ENCODE assay signal across 16 cellular contexts in genomic region chr2:62789918-62790317, GRCh38.
"Had no signal": no experiment of that assay in that cellular context is flagged by ENCODE, and none has a peak within 500 bp of the region (broad histone marks: within the 10 kb centered on the region; RNA-seq: fewer than 3 reads in every experiment).

No MANE protein-coding gene starts in this region.

- H3K9me3 ChIP-seq: lower lobe of right lung, neutrophil, right atrium auricular region, transverse colon, vagina had no signal

- H3K4me1 ChIP-seq: lower lobe of right lung had no signal

- H3K9me3 Mint-ChIP-seq: activated B cell treated with CpG ODN at 0.5 μM for 24 hours; activated CD4-positive, alpha-beta memory T cell treated with anti-CD3 and anti-CD28 coated beads, Interleukin-2, amount 10 ng/mL, durations not matched to agents 7 days and 5 days; natural killer cell had no signal

- H3K4me3 Mint-ChIP-seq: activated B cell treated with CpG ODN at 0.5 μM for 24 hours; activated CD4-positive, alpha-beta memory T cell treated with anti-CD3 and anti-CD28 coated beads, Interleukin-2, amount 10 ng/mL, durations not matched to agents 7 days and 5 days; activated CD8-positive, alpha-beta memory T cell treated with anti-CD3 and anti-CD28 coated beads, Interleukin-2, amount 10 ng/mL, durations not matched to agents 7 days and 5 days; activated naive CD8-positive, alpha-beta T cell; natural killer cell had no signal

- H3K4me3 ChIP-seq: dorsolateral prefrontal cortex, lower lobe of right lung, right atrium auricular region, transverse colon, vagina had no signal

- H3K4me1 Mint-ChIP-seq: activated B cell treated with CpG ODN at 0.5 μM for 24 hours; activated CD4-positive, alpha-beta memory T cell treated with anti-CD3 and anti-CD28 coated beads, Interleukin-2, amount 10 ng/mL, durations not matched to agents 7 days and 5 days; activated CD8-positive, alpha-beta memory T cell treated with anti-CD3 and anti-CD28 coated beads, Interleukin-2, amount 10 ng/mL, durations not matched to agents 7 days and 5 days had no signal

- H3K36me3 Mint-ChIP-seq: activated CD8-positive, alpha-beta memory T cell treated with anti-CD3 and anti-CD28 coated beads, Interleukin-2, amount 10 ng/mL, durations not matched to agents 7 days and 5 days; natural killer cell had no signal

- DNase-seq: activated B cell treated with CpG ODN at 0.5 μM for 24 hours; activated CD4-positive, alpha-beta memory T cell treated with anti-CD3 and anti-CD28 coated beads, Interleukin-2, amount 10 ng/mL, durations not matched to agents 7 days and 5 days; activated CD4-positive, alpha-beta T cell treated with anti-CD3 and anti-CD28 coated beads for 48 hours; activated CD8-positive, alpha-beta memory T cell treated with anti-CD3 and anti-CD28 coated beads, Interleukin-2, amount 10 ng/mL, durations not matched to agents 7 days and 5 days; amniotic stem cell; dorsolateral prefrontal cortex; foreskin fibroblast; lower lobe of right lung; natural killer cell; stimulated activated naive CD8-positive, alpha-beta T cell treated with anti-CD3 and anti-CD28 coated beads, Interleukin-15, Interleukin-2, amounts not matched to agents 100 U/mL and 50 U/mL, for 24 hours; transverse colon had no signal

- H3K27ac Mint-ChIP-seq: activated B cell treated with CpG ODN at 0.5 μM for 24 hours; activated CD4-positive, alpha-beta memory T cell treated with anti-CD3 and anti-CD28 coated beads, Interleukin-2, amount 10 ng/mL, durations not matched to agents 7 days and 5 days; activated CD8-positive, alpha-beta memory T cell treated with anti-CD3 and anti-CD28 coated beads, Interleukin-2, amount 10 ng/mL, durations not matched to agents 7 days and 5 days; activated naive CD8-positive, alpha-beta T cell had no signal

- H3K27me3 ChIP-seq: dorsolateral prefrontal cortex, neutrophil, right atrium auricular region, transverse colon, vagina had no signal

- H3K36me3 ChIP-seq: lower lobe of right lung, neutrophil, right atrium auricular region, transverse colon, vagina had no signal

- H3K27me3 Mint-ChIP-seq: activated B cell treated with CpG ODN at 0.5 μM for 24 hours; activated CD4-positive, alpha-beta memory T cell treated with anti-CD3 and anti-CD28 coated beads, Interleukin-2, amount 10 ng/mL, durations not matched to agents 7 days and 5 days; activated CD8-positive, alpha-beta memory T cell treated with anti-CD3 and anti-CD28 coated beads, Interleukin-2, amount 10 ng/mL, durations not matched to agents 7 days and 5 days; activated naive CD8-positive, alpha-beta T cell had no signal

- H3K27ac ChIP-seq: epithelial cell of prostate, lower lobe of right lung, neutrophil, right atrium auricular region, transverse colon, vagina had no signal

- ATAC-seq: activated CD8-positive, alpha-beta memory T cell treated with anti-CD3 and anti-CD28 coated beads, Interleukin-2, amount 10 ng/mL, durations not matched to agents 7 days and 5 days; lower lobe of right lung; natural killer cell; stimulated activated naive CD8-positive, alpha-beta T cell treated with anti-CD3 and anti-CD28 coated beads, Interleukin-15, Interleukin-2, amounts not matched to agents 100 U/mL and 50 U/mL, for 24 hours had no signal
